In genomic region chr1:202968351-202968750, GRCh38 we compare ENCODE assay signal across 8 cellular contexts. TPM values are rescaled to one million over a fixed set of nuclear protein-coding genes. Genes with fewer than 3 reads are reported as not detected.
DNase-seq lines count a peak whose midpoint lies in the region; ATAC-seq and TF ChIP-seq lines count a peak whose summit lies in the region.
"Had no signal": no experiment of that assay in that cellular context is flagged by ENCODE, and none has a peak within 500 bp of the region (broad histone marks: within the 10 kb centered on the region; RNA-seq: fewer than 3 reads in every experiment).

No MANE protein-coding gene starts in this region.

- TF ChIP-seq CTCF in DOHH2 (IDR thresholded peaks at IDR 0.05; ENCODE audit: low read depth, low read length, poor library complexity, severe bottlenecking), result no peak

- peaks cover 35% of the 10 kb centered on the region for H3K4me1 Mint-ChIP-seq in activated T-helper 1 cell treated with anti-CD3 and anti-CD28 coated beads, Interleukin-12 subunit alpha, Interleukin-12 subunit beta, Interleukin-2, Interleukin-4 antibody, amounts not matched to agents 30 ng/mL and 10 ng/mL and 1 ng/mL, durations not matched to agents 14 hours and 24 hours and 36 hours (ENCODE audit: low read depth)
- peaks cover 33 to 60% (median 51%) of the 10 kb centered on the region in 3 donors for H3K4me1 Mint-ChIP-seq in naive B cell

- H3K4me1 ChIP-seq in DOHH2 (ENCODE audit: control insufficient read depth, low read length), result peaks cover 32% of the 10 kb centered on the region

- peak overlapping the region; percentile 19 for H3K27ac Mint-ChIP-seq in activated T-helper 1 cell treated with anti-CD3 and anti-CD28 coated beads, Interleukin-12 subunit alpha, Interleukin-12 subunit beta, Interleukin-2, Interleukin-4 antibody, amounts not matched to agents 30 ng/mL and 10 ng/mL and 1 ng/mL, durations not matched to agents 14 hours and 24 hours and 36 hours
- peak overlapping the region; percentile 56 to 98 (median 94) for H3K27ac Mint-ChIP-seq in naive B cell

- H3K4me3 ChIP-seq in DOHH2 (ENCODE audit: low read length), result peak overlapping the region; percentile 76

- no peaks in the 10 kb centered on the region for H3K9me2 ChIP-seq in DOHH2 (replicated peaks; ENCODE audit: control insufficient read depth, low read length)

- no peaks in the 10 kb centered on the region for H3K27me3 ChIP-seq in DOHH2 (ENCODE audit: control insufficient read depth, low read length)

- no peak for DNase-seq in activated T-helper 1 cell treated with anti-CD3 and anti-CD28 coated beads, Interleukin-12 subunit alpha, Interleukin-12 subunit beta, Interleukin-2, Interleukin-4 antibody, amounts not matched to agents 30 ng/mL and 10 ng/mL and 1 ng/mL, durations not matched to agents 14 hours and 24 hours and 36 hours (ENCODE audit: low spot score)
- DNase-seq in naive B cell (peak; percentile 6), DMS114 treated with DMSO at 0.1 percent for 48 hours (lab: John Stamatoyannopoulos, UW; ENCODE audit: unreplicated experiment) (no peak)
- DNase-seq: activated CD4-positive, CD25-positive, alpha-beta regulatory T cell; GOT3 had no signal

- no peaks in the 10 kb centered on the region for H4K20me1 ChIP-seq in DOHH2 (ENCODE audit: control insufficient read depth, insufficient read depth, low read depth, low read length)

- H3K36me3 Mint-ChIP-seq in activated T-helper 1 cell treated with anti-CD3 and anti-CD28 coated beads, Interleukin-12 subunit alpha, Interleukin-12 subunit beta, Interleukin-2, Interleukin-4 antibody, amounts not matched to agents 30 ng/mL and 10 ng/mL and 1 ng/mL, durations not matched to agents 14 hours and 24 hours and 36 hours (ENCODE audit: low read depth), result peaks cover 7% of the 10 kb centered on the region
- H3K36me3 Mint-ChIP-seq in naive B cell, result peaks cover 0 to 7% of the 10 kb centered on the region in 2 donors

- peaks cover 6% of the 10 kb centered on the region for H3K79me2 ChIP-seq in DOHH2 (ENCODE audit: control insufficient read depth, low read length)

- H3K9me3 ChIP-seq in DOHH2 (ENCODE audit: control insufficient read depth, insufficient read depth, low read length), result no peaks in the 10 kb centered on the region

- peak overlapping the region; percentile 91 for H3K4me3 Mint-ChIP-seq in activated T-helper 1 cell treated with anti-CD3 and anti-CD28 coated beads, Interleukin-12 subunit alpha, Interleukin-12 subunit beta, Interleukin-2, Interleukin-4 antibody, amounts not matched to agents 30 ng/mL and 10 ng/mL and 1 ng/mL, durations not matched to agents 14 hours and 24 hours and 36 hours
- peak overlapping the region; percentile 79 to 95 (median 92) for H3K4me3 Mint-ChIP-seq in naive B cell

- H3K4me2 ChIP-seq in DOHH2 (ENCODE audit: low read length), result peak overlapping the region; percentile 90

- H3K27ac ChIP-seq in DOHH2 (ENCODE audit: low read depth, low read length), result peak overlapping the region; percentile 78

- H3K9me3 Mint-ChIP-seq in activated T-helper 1 cell treated with anti-CD3 and anti-CD28 coated beads, Interleukin-12 subunit alpha, Interleukin-12 subunit beta, Interleukin-2, Interleukin-4 antibody, amounts not matched to agents 30 ng/mL and 10 ng/mL and 1 ng/mL, durations not matched to agents 14 hours and 24 hours and 36 hours, result no peaks in the 10 kb centered on the region
- H3K9me3 Mint-ChIP-seq in naive B cell, result no peaks in the 10 kb centered on the region

- H3K27me3 Mint-ChIP-seq in activated T-helper 1 cell treated with anti-CD3 and anti-CD28 coated beads, Interleukin-12 subunit alpha, Interleukin-12 subunit beta, Interleukin-2, Interleukin-4 antibody, amounts not matched to agents 30 ng/mL and 10 ng/mL and 1 ng/mL, durations not matched to agents 14 hours and 24 hours and 36 hours (ENCODE audit: insufficient read depth), result peaks cover 11% of the 10 kb centered on the region
- H3K27me3 Mint-ChIP-seq in naive B cell, result no peaks in the 10 kb centered on the region

- H3K36me3 ChIP-seq in DOHH2 (ENCODE audit: control insufficient read depth, low read length), result no peaks in the 10 kb centered on the region

- ATAC-seq in naive B cell (ENCODE audit: low read depth in 2 of 2) (peak; percentile 1 to 4), GM21390 (IDR thresholded peaks at IDR 0.05; ENCODE audit: unreplicated experiment) (no peak), HG03280 (IDR thresholded peaks at IDR 0.05; ENCODE audit: unreplicated experiment) (no peak)

- intact Hi-C loops in activated T-helper 1 cell treated with anti-CD3 and anti-CD28 coated beads, Interleukin-12 subunit alpha, Interleukin-12 subunit beta, Interleukin-2, Interleukin-4 antibody, amounts not matched to agents 30 ng/mL and 10 ng/mL and 1 ng/mL, durations not matched to agents 14 hours and 24 hours and 36 hours (cut with micrococcal nuclease), result loop anchor here (1.0 to 2.0 kb wide), 2 partner anchors 30 to 41 kb away; partner anchors contain the start of gene KLHL12

- no peaks in the 10 kb centered on the region; the same call in 1 of the 2 replicates for H3F3A ChIP-seq in DOHH2 (ENCODE audit: control insufficient read depth, insufficient read depth)

RNA-seq across cellular contexts. Expression of gene CYB5R1, which starts 1.3 kb away (rescaled TPM):
- total RNA-seq in activated T-helper 1 cell treated with anti-CD3 and anti-CD28 coated beads, Interleukin-12 subunit alpha, Interleukin-12 subunit beta, Interleukin-2, Interleukin-4 antibody, amounts not matched to agents 30 ng/mL and 10 ng/mL and 1 ng/mL, durations not matched to agents 14 hours and 24 hours and 36 hours, result 21.5 and 21.7 TPM in 2 replicates
- 10 to 100 TPM; 51.2 to 74.1 (median 58.9) TPM for polyA plus RNA-seq in naive B cell (ENCODE audit: low read depth in 6 of 6)

RNA-seq across cellular contexts. Expression of gene ADIPOR1, which starts 10.2 kb away (rescaled TPM):
- 88.7 and 93.3 TPM in 2 replicates for total RNA-seq in activated T-helper 1 cell treated with anti-CD3 and anti-CD28 coated beads, Interleukin-12 subunit alpha, Interleukin-12 subunit beta, Interleukin-2, Interleukin-4 antibody, amounts not matched to agents 30 ng/mL and 10 ng/mL and 1 ng/mL, durations not matched to agents 14 hours and 24 hours and 36 hours
- 100 to 1,000 TPM in 4 of 6 donors, 10 to 100 TPM in 2; 81.7 to 162 (median 108) TPM for polyA plus RNA-seq in naive B cell (ENCODE audit: low read depth in 6 of 6)

RNA-seq across cellular contexts. Expression of gene TMEM183A, which starts 38.8 kb away (rescaled TPM):
- 69.9 and 83.6 TPM in 2 replicates for total RNA-seq in activated T-helper 1 cell treated with anti-CD3 and anti-CD28 coated beads, Interleukin-12 subunit alpha, Interleukin-12 subunit beta, Interleukin-2, Interleukin-4 antibody, amounts not matched to agents 30 ng/mL and 10 ng/mL and 1 ng/mL, durations not matched to agents 14 hours and 24 hours and 36 hours
- 10 to 100 TPM; 41.0 to 60.3 (median 54.9) TPM for polyA plus RNA-seq in naive B cell (ENCODE audit: low read depth in 6 of 6)

RNA-seq across cellular contexts. Expression of gene KLHL12, which starts 41.3 kb away (rescaled TPM):
- total RNA-seq in activated T-helper 1 cell treated with anti-CD3 and anti-CD28 coated beads, Interleukin-12 subunit alpha, Interleukin-12 subunit beta, Interleukin-2, Interleukin-4 antibody, amounts not matched to agents 30 ng/mL and 10 ng/mL and 1 ng/mL, durations not matched to agents 14 hours and 24 hours and 36 hours, result 24.9 and 25.5 TPM in 2 replicates
- 10 to 100 TPM; 16.3 to 34.1 (median 25.4) TPM for polyA plus RNA-seq in naive B cell (ENCODE audit: low read depth in 6 of 6)

RNA-seq across cellular contexts. Expression of gene PPFIA4, which starts 57.9 kb away (rescaled TPM):
- 11.5 and 14.9 TPM in 2 replicates for total RNA-seq in activated T-helper 1 cell treated with anti-CD3 and anti-CD28 coated beads, Interleukin-12 subunit alpha, Interleukin-12 subunit beta, Interleukin-2, Interleukin-4 antibody, amounts not matched to agents 30 ng/mL and 10 ng/mL and 1 ng/mL, durations not matched to agents 14 hours and 24 hours and 36 hours
- not detected for polyA plus RNA-seq in naive B cell (ENCODE audit: low read depth in 6 of 6)

Comparison
In these comparisons a context has a peak if more than half of its experiments do, and no peak if none do; other contexts are left out.
1. ATAC-seq: peak in naive B cell (2 of 2); none in GM21390 (single experiment) and HG03280 (single experiment).